Comparison of ENCODE assay signal across 12 cellular contexts in the genomic region with DNA sequence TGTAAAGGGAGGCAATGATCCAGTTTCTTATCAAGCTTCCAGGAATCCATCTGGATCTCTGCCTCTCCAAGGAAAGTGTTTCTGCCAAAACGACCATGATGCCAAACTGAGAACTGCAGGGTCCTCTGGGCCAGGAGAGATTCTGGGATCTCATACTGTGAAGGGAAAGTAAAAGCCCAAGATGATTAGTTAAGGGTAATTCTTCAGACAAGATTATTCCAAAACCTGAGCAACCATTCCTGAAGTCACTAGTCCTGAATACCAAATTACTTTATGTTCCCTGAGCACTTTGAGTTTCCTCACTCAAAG. TPM values are rescaled to one million over a fixed set of nuclear protein-coding genes. Genes with fewer than 3 reads are reported as not detected.
A peak's percentile ranks its signal among the peaks of the same experiment; 100 is the strongest.
DNase-seq lines count a peak whose midpoint lies in the region; ATAC-seq and TF ChIP-seq lines count a peak whose summit lies in the region.
"Had no signal": no experiment of that assay in that cellular context is flagged by ENCODE, and none has a peak within 500 bp of the region (broad histone marks: within the 10 kb centered on the region; RNA-seq: fewer than 3 reads in every experiment).

No MANE protein-coding gene starts in this region.

- H3K36me3 ChIP-seq in BLaER1 (no peaks in the 10 kb centered on the region), ascending aorta (no peaks in the 10 kb centered on the region)
- H3K36me3 ChIP-seq: BE2C, MG63 had no signal

- no peak overlapping the region for H3K27ac Mint-ChIP-seq in glutamatergic neuron (ENCODE audit: unreplicated experiment)
- H3K27ac Mint-ChIP-seq: GM23338 had no signal

- no peaks in the 10 kb centered on the region for H3K9me3 Mint-ChIP-seq in glutamatergic neuron (ENCODE audit: unreplicated experiment)
- H3K9me3 Mint-ChIP-seq: GM23338 had no signal

- H3K4me3 Mint-ChIP-seq in glutamatergic neuron (ENCODE audit: unreplicated experiment) = no peak overlapping the region
- H3K4me3 Mint-ChIP-seq: GM23338 had no signal

- H3K27me3 Mint-ChIP-seq in glutamatergic neuron (ENCODE audit: unreplicated experiment) = no peaks in the 10 kb centered on the region

- H3K4me1 ChIP-seq in BLaER1 (peaks cover 30% of the 10 kb centered on the region), ascending aorta (no peaks in the 10 kb centered on the region)
- H3K4me1 ChIP-seq: BE2C had no signal

- H3K9me3 ChIP-seq in BLaER1 (no peaks in the 10 kb centered on the region), ascending aorta (no peaks in the 10 kb centered on the region)
- H3K9me3 ChIP-seq: BE2C, MG63 had no signal

- H3K9ac ChIP-seq in BLaER1 = no peak overlapping the region

- intact Hi-C loops in ascending aorta (cut with DNase I) = loop anchor here (1.0 to 10.0 kb wide), 2 partner anchors 82 to 171 kb away; no protein-coding TSS in a partner anchor

- TF ChIP-seq CTCF in VCaP (conservative IDR thresholded peaks at IDR 0.05) (peak; percentile 27; the same call in 1 of the 2 replicates), glutamatergic neuron (IDR thresholded peaks at IDR 0.05; ENCODE audit: partially characterized antibody, unreplicated experiment) (peak; percentile 49), ascending aorta (IDR thresholded peaks at IDR 0.05) (no peak)

- no peaks in the 10 kb centered on the region for H4K20me1 ChIP-seq in BLaER1

- H3K4me3 ChIP-seq in BLaER1 = no peak overlapping the region
- H3K4me3 ChIP-seq in ascending aorta = no peak overlapping the region
- H3K4me3 ChIP-seq: GM23338, MG63 had no signal

- no peaks in the 10 kb centered on the region for H3K36me3 Mint-ChIP-seq in glutamatergic neuron (ENCODE audit: unreplicated experiment)

- H3K4me2 ChIP-seq in BLaER1 = peak overlapping the region; percentile 80
- H3K4me2 ChIP-seq: GM23338 had no signal

- no peak overlapping the region for H3K27ac ChIP-seq in BLaER1
- no peak overlapping the region for H3K27ac ChIP-seq in VCaP
- H3K27ac ChIP-seq in ascending aorta = no peak overlapping the region

- DNase-seq in glutamatergic neuron = no peak
- no peak for DNase-seq in ascending aorta (ENCODE audit: low spot score in 2 of 2)
- no peak for DNase-seq in anterior cingulate cortex (lab: John Stamatoyannopoulos, UW)
- no peak for DNase-seq in activated CD4-positive, alpha-beta T cell treated with anti-CD3 and anti-CD28 coated beads for 4 hours
- DNase-seq: NCI-H446 treated with DMSO at 0.1 percent for 48 hours had no signal

- no peaks in the 10 kb centered on the region for H3K4me1 Mint-ChIP-seq in glutamatergic neuron (ENCODE audit: low read depth, unreplicated experiment)
- H3K4me1 Mint-ChIP-seq: GM23338 had no signal

- no peaks in the 10 kb centered on the region for H3K27me3 ChIP-seq in BLaER1
- H3K27me3 ChIP-seq in ascending aorta = no peaks in the 10 kb centered on the region
- H3K27me3 ChIP-seq: BE2C, MG63 had no signal

- ATAC-seq in GM21423 (IDR thresholded peaks at IDR 0.05; ENCODE audit: unreplicated experiment) (peak; percentile 12), HG02970 (IDR thresholded peaks at IDR 0.05; ENCODE audit: low FRiP score, unreplicated experiment) (no peak)

RNA-seq across cellular contexts. Expression of a gene that starts 42.0 kb away (rescaled TPM):
- total RNA-seq in glutamatergic neuron (ENCODE audit: unreplicated experiment) (not detected), ascending aorta (25.0 TPM)
- total RNA-seq: GM23338 had no signal

RNA-seq across cellular contexts. Expression of a gene that starts 46.0 kb away (rescaled TPM):
- total RNA-seq in glutamatergic neuron (ENCODE audit: unreplicated experiment) = 0.25 TPM
- total RNA-seq in ascending aorta = 2.1 TPM

RNA-seq across cellular contexts. Expression of a gene that starts 49.3 kb away (rescaled TPM):
- 25.7 TPM for total RNA-seq in glutamatergic neuron (ENCODE audit: unreplicated experiment)
- total RNA-seq in ascending aorta = 17.2 TPM

Comparison
In these comparisons a context has a peak if more than half of its experiments do, and no peak if none do; other contexts are left out.
1. CTCF ChIP-seq: peak in VCaP (single experiment) and glutamatergic neuron (single experiment); none in ascending aorta (0 of 3).
2. RNA of a gene that starts 42.0 kb away (total RNA-seq): 25.0 TPM in ascending aorta (single experiment); not detected in glutamatergic neuron (single experiment); every median in the first group is over 10 times any median in the second.